In the genomic region with DNA sequence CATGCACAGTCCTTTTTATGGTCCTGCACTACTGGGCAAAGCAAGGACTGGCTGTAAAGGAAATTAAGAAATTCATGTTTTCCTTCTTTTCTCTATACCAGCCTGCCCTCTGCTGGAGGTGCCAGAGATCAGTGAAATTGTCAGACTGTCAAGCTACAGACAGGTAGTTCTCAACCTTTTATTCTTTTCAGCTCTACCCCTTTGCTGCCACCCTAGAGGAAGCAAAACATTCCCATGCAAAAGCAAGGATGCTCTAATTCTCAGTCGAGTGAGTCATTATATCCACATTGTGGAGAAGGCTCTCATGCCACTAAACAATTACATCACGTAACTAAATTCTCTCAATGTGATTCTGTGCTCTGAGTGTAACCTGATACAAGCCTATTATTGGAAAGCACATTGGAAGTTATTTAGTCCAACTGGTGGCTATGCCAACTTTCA, we compare ENCODE assay signal across 9 cellular contexts. TPM values are rescaled to one million over a fixed set of nuclear protein-coding genes. Genes with fewer than 3 reads are reported as not detected.
DNase-seq lines count a peak whose midpoint lies in the region; ATAC-seq and TF ChIP-seq lines count a peak whose summit lies in the region.
"Had no signal": no experiment of that assay in that cellular context is flagged by ENCODE, and none has a peak within 500 bp of the region (broad histone marks: within the 10 kb centered on the region; RNA-seq: fewer than 3 reads in every experiment).

No MANE protein-coding gene starts in this region.

- intact Hi-C loops in CD4-positive, alpha-beta memory T cell (cut with micrococcal nuclease) = loop anchor here (1.0 to 5.0 kb wide), 6 partner anchors 118 to 1136 kb away; no protein-coding TSS in a partner anchor

- H3K4me3 Mint-ChIP-seq in CD4-positive, alpha-beta memory T cell = no peak overlapping the region
- H3K4me3 Mint-ChIP-seq in H9 = no peak overlapping the region
- no peak overlapping the region for H3K4me3 Mint-ChIP-seq in T-helper 17 cell
- H3K4me3 Mint-ChIP-seq: IgD-negative memory B cell had no signal

- no peak overlapping the region for H4K8ac ChIP-seq in H9 (replicated peaks; ENCODE audit: insufficient read length, low read depth, low read length)

- no peak overlapping the region for H3T11ph ChIP-seq in H9 (ENCODE audit: low read length)

- H3K27ac ChIP-seq in CD4-positive, alpha-beta memory T cell (ENCODE audit: low read depth, low read length) = no peak overlapping the region
- no peak overlapping the region for H3K27ac ChIP-seq in H9 (ENCODE audit: insufficient read length, low read depth, low read length)

- ATAC-seq in HG03571 (IDR thresholded peaks at IDR 0.05; ENCODE audit: unreplicated experiment) (no peak), T-helper 17 cell (no peak)

- H3K36me3 ChIP-seq in CD4-positive, alpha-beta memory T cell (ENCODE audit: insufficient read depth, low read length) = no peaks in the 10 kb centered on the region

- peak in 4 of 5 donors; percentile 11 to 31 (median 22) for DNase-seq in CD4-positive, alpha-beta memory T cell
- no peak for DNase-seq in H9
- DNase-seq in NCI-H460 (ENCODE audit: extremely low read depth, low read depth) = peak; percentile 72
- peak; percentile 29 for DNase-seq in activated T-cell treated with anti-CD3 and anti-CD28 coated beads for 4 hours
- peak; percentile 85 to 91 for DNase-seq in foreskin fibroblast
- DNase-seq in renal cortical epithelial cell (ENCODE audit: low read depth) = peak; percentile 85
- DNase-seq in T-helper 17 cell = no peak

- H3K27ac Mint-ChIP-seq in CD4-positive, alpha-beta memory T cell = no peak overlapping the region
- H3K27ac Mint-ChIP-seq in H9 = no peak overlapping the region
- H3K27ac Mint-ChIP-seq in T-helper 17 cell = no peak overlapping the region
- H3K27ac Mint-ChIP-seq: IgD-negative memory B cell had no signal

- H4K5ac ChIP-seq in H9 (ENCODE audit: insufficient read length, low read depth, low read length) = no peak overlapping the region

- H3K4me3 ChIP-seq in CD4-positive, alpha-beta memory T cell (ENCODE audit: low read length in 2 of 2) = no peak overlapping the region
- no peak overlapping the region for H3K4me3 ChIP-seq in foreskin fibroblast (ENCODE audit: low read depth in 1 of 2, low read length in 2 of 2)

- no peak overlapping the region for H3K9ac ChIP-seq in H9 (ENCODE audit: extremely low read depth, insufficient read length, low read length)

- no peak overlapping the region for H3K4me2 ChIP-seq in H9 (ENCODE audit: insufficient read depth, insufficient read length, low read length)

- no peak overlapping the region for H2BK12ac ChIP-seq in H9 (ENCODE audit: insufficient read length, low read depth, low read length)

- no peak overlapping the region for H3K4ac ChIP-seq in H9 (ENCODE audit: low read depth, low read length)

- H3K27me3 Mint-ChIP-seq in CD4-positive, alpha-beta memory T cell = peaks cover 11 to 19% of the 10 kb centered on the region in 2 donors
- H3K27me3 Mint-ChIP-seq in H9 (ENCODE audit: low read depth) (no peaks in the 10 kb centered on the region; the same call in 1 of the 2 replicates), T-helper 17 cell (peaks cover 19% of the 10 kb centered on the region)

- H3K56ac ChIP-seq in H9 (ENCODE audit: insufficient read length, low read depth, low read length) = no peak overlapping the region

- no peak overlapping the region for H4K91ac ChIP-seq in H9 (ENCODE audit: insufficient read length, low read depth, low read length)

- no peak overlapping the region for H2BK20ac ChIP-seq in H9 (ENCODE audit: low read depth, low read length, poor library complexity, severe bottlenecking)

- POLR2A ChIA-PET in CD4-positive, alpha-beta memory T cell (lab: Charles Lee; ENCODE audit: partially characterized antibody) = no interaction called here

- TF ChIP-seq CTCF in H9 (conservative IDR thresholded peaks at IDR 0.05) = peak; percentile 80
- peak; percentile 50 for TF ChIP-seq CTCF in foreskin fibroblast (IDR thresholded peaks at IDR 0.05; ENCODE audit: low read depth, low read length)

- H2AFZ ChIP-seq in H9 (ENCODE audit: low read length) = no peak overlapping the region

- no peak overlapping the region for H2BK120ac ChIP-seq in H9 (ENCODE audit: low read depth, low read length, poor library complexity, severe bottlenecking)

- no peaks in the 10 kb centered on the region for H3K4me1 ChIP-seq in CD4-positive, alpha-beta memory T cell (ENCODE audit: insufficient read depth, low read length)
- H3K4me1 ChIP-seq in H9 (ENCODE audit: insufficient read depth, low read length) = no peaks in the 10 kb centered on the region

- H3K27me3 ChIP-seq in CD4-positive, alpha-beta memory T cell (ENCODE audit: insufficient read depth, low read length) = no peaks in the 10 kb centered on the region
- no peaks in the 10 kb centered on the region for H3K27me3 ChIP-seq in H9 (ENCODE audit: insufficient read depth, low read length)

- no peaks in the 10 kb centered on the region for H3K9me3 ChIP-seq in CD4-positive, alpha-beta memory T cell (ENCODE audit: control insufficient read depth in 1 of 2, low read length in 2 of 2)
- no peaks in the 10 kb centered on the region for H3K9me3 ChIP-seq in H9 (ENCODE audit: control insufficient read depth, low read depth, low read length)
- H3K9me3 ChIP-seq in T-helper 17 cell (ENCODE audit: control insufficient read depth, low read length, poor library complexity, severe bottlenecking) = no peaks in the 10 kb centered on the region

- H3K9me3 Mint-ChIP-seq in CD4-positive, alpha-beta memory T cell = no peaks in the 10 kb centered on the region
- H3K9me3 Mint-ChIP-seq in H9 = peaks cover 0 to 3% of the 10 kb centered on the region in 2 experiments; a peak in 2 of 5 replicates
- H3K9me3 Mint-ChIP-seq: IgD-negative memory B cell had no signal

- WGBS in H9 (ENCODE audit: extremely low coverage, insufficient read length, low lambda C conversion rate) = no CpG with 5 or more reads among the region's 2 CpGs

- H3K4me1 Mint-ChIP-seq in CD4-positive, alpha-beta memory T cell = no peaks in the 10 kb centered on the region
- H3K4me1 Mint-ChIP-seq in H9 (0 out of 4 replicates have a peak, but pooled peaks cover 0 to 2% of the 10 kb centered on the region in 2 experiments), T-helper 17 cell (no peaks in the 10 kb centered on the region)

- no peaks in the 10 kb centered on the region for H4K20me1 ChIP-seq in H9 (ENCODE audit: control insufficient read depth, insufficient read depth, insufficient read length)

- no peak overlapping the region for H3K14ac ChIP-seq in H9 (ENCODE audit: insufficient read depth, low read length)

- no peak overlapping the region for H2BK5ac ChIP-seq in H9 (ENCODE audit: insufficient read length, low read length)

- H2BK15ac ChIP-seq in H9 (ENCODE audit: low read depth, low read length) = no peak overlapping the region

- H3K79me2 ChIP-seq in H9 (ENCODE audit: insufficient read depth, low read length) = no peaks in the 10 kb centered on the region

- no peak overlapping the region for H3K18ac ChIP-seq in H9 (ENCODE audit: insufficient read length, low read depth, low read length)

- H3K36me3 Mint-ChIP-seq in CD4-positive, alpha-beta memory T cell = no peaks in the 10 kb centered on the region
- H3K36me3 Mint-ChIP-seq in H9 (ENCODE audit: insufficient read depth in 1 of 3, low read depth in 3 of 3) (no peaks in the 10 kb centered on the region), T-helper 17 cell (ENCODE audit: low read depth) (no peaks in the 10 kb centered on the region)
- H3K36me3 Mint-ChIP-seq: IgD-negative memory B cell had no signal

- H3K23ac ChIP-seq in H9 (ENCODE audit: insufficient read length, low read depth, low read length) = no peak overlapping the region

- H3K23me2 ChIP-seq in H9 (ENCODE audit: insufficient read length, low read depth, low read length, poor library complexity, severe bottlenecking) = no peaks in the 10 kb centered on the region

- CTCF ChIA-PET in CD4-positive, alpha-beta memory T cell (lab: Charles Lee; ENCODE audit: partially characterized antibody) = interaction anchor here (0.7 to 1.5 kb wide), 6 partner anchors 23 to 1137 kb away, joined by 3 to 4 read pairs (median 3); no protein-coding TSS in a partner anchor

- H2AK5ac ChIP-seq in H9 (ENCODE audit: insufficient read length, low read length) = no peak overlapping the region

- H3K79me1 ChIP-seq in H9 (ENCODE audit: insufficient read depth, low read depth, low read length, poor library complexity, severe bottlenecking) = no peaks in the 10 kb centered on the region

RNA-seq across cellular contexts. Expression of a gene that starts 25.0 kb away (rescaled TPM):
- total RNA-seq in CD4-positive, alpha-beta memory T cell = not detected
- polyA plus RNA-seq in CD4-positive, alpha-beta memory T cell = not detected
- total RNA-seq in H9 (2021) (1.4 and 1.5 TPM in 2 replicates), renal cortical epithelial cell (under 0.01 and 1.2 TPM in 2 replicates), T-helper 17 cell (under 1 TPM; 0.26 to 0.32 TPM)
- total RNA-seq in NCI-H460 (2014; rRNA removed; shearing (Covaris generic)) = 10.8 and 11.8 TPM in 2 replicates
- 14.8 and 27.8 TPM in 2 replicates for polyA plus RNA-seq in NCI-H460 (2014; cell fraction: nucleus; rRNA removed)
- polyA plus RNA-seq: IgD-negative memory B cell had no signal

Comparison
In these comparisons a context has a peak if more than half of its experiments do, and no peak if none do; other contexts are left out.
1. DNase-seq: peak in CD4-positive, alpha-beta memory T cell (4 of 5), NCI-H460 (single experiment), activated T-cell treated with anti-CD3 and anti-CD28 coated beads for 4 hours (single experiment), foreskin fibroblast (2 of 2) and renal cortical epithelial cell (single experiment); none in H9 (single experiment) and T-helper 17 cell (0 of 3).